In genomic region chrX:132488819-132489255, GRCh38 we compare ENCODE assay signal across 8 cellular contexts. TPM values are rescaled to one million over a fixed set of nuclear protein-coding genes. Genes with fewer than 3 reads are reported as not detected.
DNase-seq lines count a peak whose midpoint lies in the region; ATAC-seq, FAIRE-seq and TF ChIP-seq lines count a peak whose summit lies in the region.

A gene with protein sequence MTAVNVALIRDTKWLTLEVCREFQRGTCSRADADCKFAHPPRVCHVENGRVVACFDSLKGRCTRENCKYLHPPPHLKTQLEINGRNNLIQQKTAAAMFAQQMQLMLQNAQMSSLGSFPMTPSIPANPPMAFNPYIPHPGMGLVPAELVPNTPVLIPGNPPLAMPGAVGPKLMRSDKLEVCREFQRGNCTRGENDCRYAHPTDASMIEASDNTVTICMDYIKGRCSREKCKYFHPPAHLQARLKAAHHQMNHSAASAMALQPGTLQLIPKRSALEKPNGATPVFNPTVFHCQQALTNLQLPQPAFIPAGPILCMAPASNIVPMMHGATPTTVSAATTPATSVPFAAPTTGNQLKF (minus strand): TSS chrX:132489038. CDS start chrX:132439611, 49,427 bp downstream.

- 2% methylated on average over 12 of the region's 28 CpGs for WGBS in HepG2 (ENCODE audit: low lambda C conversion rate)

- intact Hi-C loops in colonic mucosa (cut with DNase I): no loop called here
- intact Hi-C loops in HepG2 (cut with micrococcal nuclease; ENCODE audit: unreplicated experiment): loop anchor here (10.0 kb wide), 2 partner anchors 194 to 274 kb away; partner anchors contain the start of gene RAP2C

- no peak within 1 kb of the TSS for H2AFZ ChIP-seq in HepG2 (ENCODE audit: low read length)

- H3K27ac ChIP-seq in colonic mucosa: peak within 1 kb of the TSS; percentile 87
- H3K27ac ChIP-seq in HepG2 (ENCODE audit: extremely low read length, insufficient read depth, low read length): peak within 1 kb of the TSS; percentile 94

- H3K9ac ChIP-seq in colonic mucosa (ENCODE audit: low read depth in 2 of 2, low read length in 2 of 2) (peak within 1 kb of the TSS; percentile 64 to 69), HepG2 (ENCODE audit: insufficient read depth, low read depth, low read length) (peak within 1 kb of the TSS; percentile 85)

- BruUV-seq in HepG2 (replicated peaks; lab: Mats Ljungman, UMichigan): no TSS peak

- no peaks in the 10 kb centered on the region for H3K36me3 ChIP-seq in colonic mucosa
- no peaks in the 10 kb centered on the region for H3K36me3 ChIP-seq in HepG2 (replicated peaks in 1 of 2; ENCODE audit: control insufficient read depth in 1 of 2, insufficient read depth in 2 of 2, low read length in 2 of 2)

- TF ChIP-seq POLR2A in HepG2 (IDR thresholded peaks at IDR 0.05; ENCODE audit: insufficient read depth in 1 of 2, low read depth in 2 of 2, low read length in 2 of 2): no peak

- peak; percentile 45 for ATAC-seq in HG03045 (IDR thresholded peaks at IDR 0.05; ENCODE audit: unreplicated experiment)
- ATAC-seq in activated CD4-positive, CD25-positive, alpha-beta regulatory T cell treated with anti-CD3 and anti-CD28 coated beads, Interleukin-2, amount 50 U/mL, for 24 hours: peak; percentile 60 to 66
- peak; percentile 63 for ATAC-seq in HepG2

- FAIRE-seq in HepG2 (lab: Jason Lieb, UNC): no peak

- H4K20me1 ChIP-seq in HepG2 (ENCODE audit: insufficient read depth, low read length): no peaks in the 10 kb centered on the region

- peak within 1 kb of the TSS; percentile 80 for H3K4me2 ChIP-seq in HepG2 (ENCODE audit: low read depth, low read length)

- CTCF ChIA-PET in HepG2 (lab: Yijun Ruan, JAX; ENCODE audit: low intra/inter-chr PET ratio, low total read pairs): no interaction called here

- TF ChIP-seq CTCF in colonic mucosa (IDR thresholded peaks at IDR 0.05) (no peak), HepG2 (CRISPR knock-in tag; IDR thresholded peaks at IDR 0.05) (no peak)

- H3K79me2 ChIP-seq in HepG2 (ENCODE audit: insufficient read depth, low read length): peaks cover 61% of the 10 kb centered on the region

- H3K4me1 ChIP-seq in colonic mucosa (peaks cover 3% of the 10 kb centered on the region), HepG2 (ENCODE audit: insufficient read depth, low read length) (peaks cover 72% of the 10 kb centered on the region)

- H3K27me3 ChIP-seq in colonic mucosa: no peaks in the 10 kb centered on the region
- H3K27me3 ChIP-seq in HepG2 (ENCODE audit: control insufficient read depth in 1 of 2, insufficient read depth in 2 of 2, low read length in 2 of 2): no peaks in the 10 kb centered on the region

- DNase-seq in SHP77 (lab: John Stamatoyannopoulos, UW) (peak; percentile 15 to 62), SHP77 treated with DMSO at 0.1 percent for 48 hours (lab: John Stamatoyannopoulos, UW) (no peak), NCI-H2196 treated with DMSO at 0.1 percent for 48 hours (lab: John Stamatoyannopoulos, UW; ENCODE audit: unreplicated experiment) (peak; percentile 18), colonic mucosa (peak; percentile 62), HepG2 (ENCODE audit: low spot score) (peak; percentile 33)
- peak; percentile 42 to 62 for DNase-seq in stimulated activated CD4-positive, alpha-beta T cell treated with anti-CD3 and anti-CD28 coated beads, Interleukin-4, amount 100 ng/mL, for 4 hours

- POLR2A ChIA-PET in HepG2 (lab: Yijun Ruan, JAX): interaction anchor here (0.8 to 2.0 kb wide), 8 partner anchors 8 to 125 kb away, joined by 3 to 9 read pairs (median 5); no protein-coding TSS in a partner anchor

- H3K4me3 ChIP-seq in colonic mucosa: peak within 1 kb of the TSS; percentile 48
- peak within 1 kb of the TSS; percentile 64 to 73 (median 71) for H3K4me3 ChIP-seq in HepG2 (replicated peaks in 1 of 3; ENCODE audit: insufficient read depth in 1 of 3, low read depth in 2 of 3, low read length in 3 of 3)

- TF ChIP-seq RAD21 in HepG2 (CRISPR knock-in tag; IDR thresholded peaks at IDR 0.05): no peak

- in situ Hi-C loops in HepG2 (cut with HindIII; ENCODE audit: extremely low pct_ligation_motif_present, low pct_unique_long_range_greater_than_20kb): loop anchor here (10.0 kb wide), 1 partner anchor 74 kb away; no protein-coding TSS in a partner anchor

- TF ChIP-seq EP300 in HepG2 (IDR thresholded peaks at IDR 0.05; ENCODE audit: low read depth in 2 of 2, low read length in 2 of 2) (no peak), HepG2 (CRISPR knock-in tag; IDR thresholded peaks at IDR 0.05; ENCODE audit: borderline replicate concordance) (no peak)

- H3K9me3 ChIP-seq in colonic mucosa (no peaks in the 10 kb centered on the region), HepG2 (ENCODE audit: low read length) (no peaks in the 10 kb centered on the region)

TF ChIP-seq in HepG2, 621 proteins besides CTCF, POLR2A, EP300 and RAD21 (continues in another document):
- TF ChIP-seq KAT7 (CRISPR knock-in tag; IDR thresholded peaks at IDR 0.05; ENCODE audit: borderline replicate concordance): 0 out of 2 replicates have a peak, but pooled peaks have one; percentile 39
- 0 out of 2 replicates have a peak, but pooled peaks have one; percentile 2 for TF ChIP-seq HDAC1 (CRISPR knock-in tag; IDR thresholded peaks at IDR 0.05)
- no peak for TF ChIP-seq ELF3 (CRISPR knock-in tag; IDR thresholded peaks at IDR 0.05)
- 0 out of 2 replicates have a peak, but pooled peaks have one; percentile 3 for TF ChIP-seq MED1 (CRISPR knock-in tag; IDR thresholded peaks at IDR 0.05)
- TF ChIP-seq KMT2A (CRISPR knock-in tag; IDR thresholded peaks at IDR 0.05): peak; percentile 79
- TF ChIP-seq POLR2G (IDR thresholded peaks at IDR 0.05; ENCODE audit: low read depth, low read length): peak; percentile 65; the same call in 1 of the 2 replicates
- no peak for TF ChIP-seq RCOR2 (CRISPR knock-in tag; IDR thresholded peaks at IDR 0.05)
- peak; percentile 47; the same call in 1 of the 2 replicates for TF ChIP-seq ZNF232 (CRISPR knock-in tag; IDR thresholded peaks at IDR 0.05; ENCODE audit: borderline replicate concordance)
- peak; percentile 99 for TF ChIP-seq HNRNPLL (IDR thresholded peaks at IDR 0.05; ENCODE audit: low read depth, low read length, poor library complexity, severe bottlenecking)
- TF ChIP-seq ARNT (IDR thresholded peaks at IDR 0.05): no peak
- TF ChIP-seq IRF9 (CRISPR knock-in tag; IDR thresholded peaks at IDR 0.05; ENCODE audit: borderline replicate concordance): no peak
- TF ChIP-seq, protein P1, sequence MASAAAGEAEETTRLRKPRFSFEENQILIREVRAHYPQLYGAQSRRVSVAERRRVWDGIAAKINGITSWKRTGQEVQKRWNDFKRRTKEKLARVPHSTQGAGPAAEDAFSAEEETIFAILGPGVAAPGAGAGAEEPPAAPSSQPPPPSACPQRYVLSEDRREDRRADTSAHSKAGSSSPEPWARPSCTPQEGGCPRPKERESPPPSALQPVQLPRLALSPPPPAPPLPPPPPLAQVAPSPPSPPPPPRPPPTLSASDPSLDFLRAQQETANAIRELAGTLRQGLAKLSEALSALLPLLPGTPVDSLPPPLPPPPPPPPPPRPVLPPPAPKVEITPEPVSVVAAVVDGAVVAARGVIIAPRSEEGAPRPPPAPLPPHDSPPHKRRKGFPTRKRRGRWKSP (CRISPR knock-in tag; IDR thresholded peaks at IDR 0.05): peak; percentile 68; the same call in 1 of the 2 replicates
- no peak for TF ChIP-seq NR2F6 (IDR thresholded peaks at IDR 0.05)
- TF ChIP-seq NR2F6 (CRISPR knock-in tag; IDR thresholded peaks at IDR 0.05): no peak
- TF ChIP-seq ZSCAN21 (CRISPR knock-in tag; IDR thresholded peaks at IDR 0.05; ENCODE audit: borderline replicate concordance): no peak

RNA-seq across cellular contexts. Expression of the gene that starts here (rescaled TPM):
- total RNA-seq in colonic mucosa (10 to 100 TPM; 36.8 to 40.5 TPM), HepG2 (2016; rRNA removed; fragmentation: Illumina TruSeq; extraction: Trizol) (155 and 367 TPM in 2 replicates)
- total RNA-seq in HepG2 (2016; cell fraction: cytosol; rRNA removed; fragmentation: Illumina TruSeq; extraction: Trizol; ENCODE audit: low read depth): 13.3 and 14.6 TPM in 2 replicates
- total RNA-seq in HepG2 (2016; cell fraction: insoluble cytoplasmic fraction; rRNA removed; fragmentation: Illumina TruSeq; extraction: Trizol): 151 and 343 TPM in 2 replicates
- total RNA-seq in HepG2 (2016; cell fraction: membrane; rRNA removed; fragmentation: Illumina TruSeq; extraction: Trizol): 51.3 and 60.6 TPM in 2 replicates
- 147 and 156 TPM in 2 replicates for total RNA-seq in HepG2 (2016; cell fraction: nucleus; rRNA removed; fragmentation: Illumina TruSeq; extraction: Trizol)
- polyA plus RNA-seq in HepG2 (2011; rRNA removed): 184 and 257 TPM in 2 replicates
- 176 and 180 TPM in 2 replicates for polyA plus RNA-seq in HepG2 (2011; cell fraction: cytosol; rRNA removed)
- 79.2 and 90.5 TPM in 2 replicates for polyA plus RNA-seq in HepG2 (2011; cell fraction: nucleus; rRNA removed)
- 89.3 and 124 TPM in 2 replicates for polyA plus RNA-seq in HepG2 (2012)
- polyA plus RNA-seq in HepG2 (2016; cell fraction: cytosol; fragmentation: Illumina TruSeq; extraction: Trizol; ENCODE audit: low read depth): 13.4 and 13.7 TPM in 2 replicates
- 152 and 158 TPM in 2 replicates for polyA plus RNA-seq in HepG2 (2016; cell fraction: insoluble cytoplasmic fraction; fragmentation: Illumina TruSeq; extraction: Trizol; ENCODE audit: low read depth)
- 28.6 and 30.8 TPM in 2 replicates for polyA plus RNA-seq in HepG2 (2016; cell fraction: membrane; fragmentation: Illumina TruSeq; extraction: Trizol; ENCODE audit: low read depth)
- polyA plus RNA-seq in HepG2 (2016; cell fraction: nucleus; fragmentation: Illumina TruSeq; extraction: Trizol; ENCODE audit: insufficient read depth, low read depth): 118 and 129 TPM in 2 replicates
- 456 and 893 TPM in 2 replicates for polyA minus RNA-seq in HepG2 (2011; rRNA and poly(A)+ RNA removed; ENCODE audit: low replicate concordance)
- polyA minus RNA-seq in HepG2 (2011; cell fraction: cytosol; rRNA and poly(A)+ RNA removed): 213 and 216 TPM in 2 replicates
- 149 and 164 TPM in 2 replicates for polyA minus RNA-seq in HepG2 (2011; cell fraction: nucleus; rRNA and poly(A)+ RNA removed)
